In the genomic region with DNA sequence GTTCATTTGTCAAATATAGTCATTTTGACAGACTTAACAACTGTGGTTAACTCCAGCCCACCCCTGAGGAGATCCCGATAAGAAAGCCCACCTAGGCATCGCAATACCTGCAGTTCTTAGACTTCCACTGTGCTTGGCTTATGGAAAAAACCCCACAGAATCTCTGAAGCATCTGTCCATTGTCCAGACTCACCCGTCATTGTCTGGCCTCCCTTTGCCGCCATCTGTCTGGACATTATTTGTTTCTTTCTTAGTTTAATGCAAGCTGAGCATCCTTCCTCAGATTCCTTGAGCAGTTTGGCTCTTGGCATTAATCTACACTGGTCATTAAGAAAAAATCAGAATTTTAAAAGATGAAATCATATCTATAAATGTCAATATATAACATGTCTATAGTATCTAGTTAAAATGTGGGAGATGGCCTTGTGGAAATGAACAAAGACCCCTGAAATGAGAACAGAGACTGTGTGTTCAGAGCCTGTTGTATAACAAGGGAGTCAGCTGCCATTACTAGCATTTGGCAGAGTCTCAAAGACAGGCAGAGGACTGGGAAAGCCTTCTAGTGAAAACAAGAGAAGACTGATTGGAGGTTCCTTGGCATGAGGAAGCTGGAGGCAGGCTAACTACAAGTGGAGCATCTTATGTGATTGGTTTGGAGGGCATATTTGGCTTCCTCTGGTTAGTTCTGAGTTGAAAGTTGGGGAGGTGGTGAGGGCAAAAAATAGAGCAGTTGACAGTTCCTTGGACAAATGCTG, we compare ENCODE assay signal across 21 cellular contexts.
DNase-seq lines count a peak whose midpoint lies in the region; ATAC-seq and TF ChIP-seq lines count a peak whose summit lies in the region.
"Had no signal": no experiment of that assay in that cellular context is flagged by ENCODE, and none has a peak within 500 bp of the region (broad histone marks: within the 10 kb centered on the region; RNA-seq: fewer than 3 reads in every experiment).

No MANE protein-coding gene starts in this region.

- H3K36me3 ChIP-seq in left ventricle myocardium inferior (no peaks in the 10 kb centered on the region), neuronal stem cell (replicated peaks in 1 of 2; ENCODE audit: control insufficient read depth in 2 of 2, insufficient read depth in 2 of 2, low read length in 2 of 2) (no peaks in the 10 kb centered on the region), gastrocnemius medialis (no peaks in the 10 kb centered on the region)

- no peak for TF ChIP-seq POLR2A in gastrocnemius medialis (IDR thresholded peaks at IDR 0.05)

- H2AFZ ChIP-seq in neuronal stem cell (ENCODE audit: low read length): no peak overlapping the region

- H3K18ac ChIP-seq in neuronal stem cell (ENCODE audit: low read length): no peak overlapping the region

- H3K4me3 Mint-ChIP-seq in activated CD4-positive, alpha-beta memory T cell treated with anti-CD3 and anti-CD28 coated beads, Interleukin-2, amount 10 ng/mL, durations not matched to agents 7 days and 5 days: no peak overlapping the region
- H3K4me3 Mint-ChIP-seq: CD4-positive, alpha-beta T cell; H9 had no signal

- no peak overlapping the region for H4K8ac ChIP-seq in neuronal stem cell (ENCODE audit: low read depth, low read length)

- POLR2A ChIA-PET in activated CD4-positive, alpha-beta memory T cell treated with anti-CD3 and anti-CD28 coated beads, Interleukin-2, amount 10 ng/mL, durations not matched to agents 7 days and 5 days (lab: Charles Lee): no interaction called here

- no peak overlapping the region for H4K91ac ChIP-seq in neuronal stem cell (ENCODE audit: low read depth, low read length, poor library complexity)

- no peaks in the 10 kb centered on the region for H3K9me3 Mint-ChIP-seq in activated CD4-positive, alpha-beta memory T cell treated with anti-CD3 and anti-CD28 coated beads, Interleukin-2, amount 10 ng/mL, durations not matched to agents 7 days and 5 days
- H3K9me3 Mint-ChIP-seq: CD4-positive, alpha-beta T cell; H9 had no signal

- no peak overlapping the region for H2AK5ac ChIP-seq in neuronal stem cell (ENCODE audit: low read depth, low read length)

- ATAC-seq in right cardiac atrium: peak; percentile 46 to 56
- ATAC-seq in gastrocnemius medialis: no peak
- ATAC-seq in HG02885 (IDR thresholded peaks at IDR 0.05; ENCODE audit: poor library complexity, unreplicated experiment): no peak

- TF ChIP-seq CTCF in left ventricle myocardium inferior (IDR thresholded peaks at IDR 0.05; ENCODE audit: borderline replicate concordance) (no peak), gastrocnemius medialis (IDR thresholded peaks at IDR 0.05 in 4 of 5, conservative IDR thresholded peaks at IDR 0.05 in 1 of 5) (no peak)

- 89% methylated on average over 4 of the region's 4 CpGs for WGBS in right cardiac atrium
- no CpG with 5 or more reads among the region's 4 CpGs for WGBS in neuronal stem cell (ENCODE audit: extremely low coverage in 2 of 2, insufficient read length in 2 of 2, insufficient replicate concordance in 1 of 2), 2 donors

- H3K4me2 ChIP-seq in neuronal stem cell (ENCODE audit: insufficient read depth, low read length, poor library complexity, severe bottlenecking): no peak overlapping the region

- peaks cover 2% of the 10 kb centered on the region for H3K27me3 Mint-ChIP-seq in activated CD4-positive, alpha-beta memory T cell treated with anti-CD3 and anti-CD28 coated beads, Interleukin-2, amount 10 ng/mL, durations not matched to agents 7 days and 5 days
- H3K27me3 Mint-ChIP-seq: CD4-positive, alpha-beta T cell had no signal

- H3K27me3 ChIP-seq in right cardiac atrium (ENCODE audit: control insufficient read depth, insufficient read depth) (no peaks in the 10 kb centered on the region), left ventricle myocardium inferior (ENCODE audit: low read depth) (peaks cover 31% of the 10 kb centered on the region), neuronal stem cell (ENCODE audit: control insufficient read depth in 3 of 3, insufficient read depth in 3 of 3, low read depth in 1 of 3, low read length in 3 of 3) (no peaks in the 10 kb centered on the region), gastrocnemius medialis (no peaks in the 10 kb centered on the region)

- CTCF ChIA-PET in activated CD4-positive, alpha-beta memory T cell treated with anti-CD3 and anti-CD28 coated beads, Interleukin-2, amount 10 ng/mL, durations not matched to agents 7 days and 5 days (lab: Charles Lee): no interaction called here

- no peak overlapping the region for H3K27ac Mint-ChIP-seq in activated CD4-positive, alpha-beta memory T cell treated with anti-CD3 and anti-CD28 coated beads, Interleukin-2, amount 10 ng/mL, durations not matched to agents 7 days and 5 days
- H3K27ac Mint-ChIP-seq: CD4-positive, alpha-beta T cell; H9 had no signal

- peak overlapping the region; percentile 16 for H2BK12ac ChIP-seq in neuronal stem cell (ENCODE audit: low read length)

- no peaks in the 10 kb centered on the region for H3K4me1 Mint-ChIP-seq in activated CD4-positive, alpha-beta memory T cell treated with anti-CD3 and anti-CD28 coated beads, Interleukin-2, amount 10 ng/mL, durations not matched to agents 7 days and 5 days

- H3K4ac ChIP-seq in neuronal stem cell (ENCODE audit: low read length): no peak overlapping the region

- in situ Hi-C loops in gastrocnemius medialis (cut with MboI; ENCODE audit: low sequenced_read_pairs in 4 of 4): no loop called here

- no peaks in the 10 kb centered on the region for H3K79me1 ChIP-seq in neuronal stem cell (ENCODE audit: low read depth, low read length)

- intact Hi-C loops in right cardiac atrium (cut with DNase I) (no loop called here), left ventricle myocardium inferior (cut with micrococcal nuclease) (no loop called here), head of caudate nucleus (cut with DNase I) (no loop called here), gastrocnemius medialis (cut with DNase I; ENCODE audit: low total_unique reads) (no loop called here)

- H3K23ac ChIP-seq in neuronal stem cell (ENCODE audit: low read depth, low read length, poor library complexity): no peak overlapping the region

- H3K14ac ChIP-seq in neuronal stem cell (ENCODE audit: low read length): no peak overlapping the region

- no peak overlapping the region for H2BK15ac ChIP-seq in neuronal stem cell (ENCODE audit: low read length)

- no peak overlapping the region for H3K4me3 ChIP-seq in right cardiac atrium (ENCODE audit: low read length)
- no peak overlapping the region for H3K4me3 ChIP-seq in left ventricle myocardium inferior
- H3K4me3 ChIP-seq in neuronal stem cell (ENCODE audit: low read length in 2 of 2): no peak overlapping the region
- H3K4me3 ChIP-seq in gastrocnemius medialis: no peak overlapping the region

- no peak overlapping the region for H3K9ac ChIP-seq in neuronal stem cell (ENCODE audit: low read depth, low read length, poor library complexity)

- H2BK120ac ChIP-seq in neuronal stem cell (ENCODE audit: low read depth, low read length): no peak overlapping the region

- H3K9me3 ChIP-seq in right cardiac atrium (ENCODE audit: control insufficient read depth, low read length) (no peaks in the 10 kb centered on the region), left ventricle myocardium inferior (replicated peaks) (no peaks in the 10 kb centered on the region), neuronal stem cell (replicated peaks in 1 of 2; ENCODE audit: control insufficient read depth in 2 of 2, insufficient read depth in 1 of 2, low read depth in 1 of 2, low read length in 2 of 2) (no peaks in the 10 kb centered on the region), gastrocnemius medialis (no peaks in the 10 kb centered on the region)
- H3K9me3 ChIP-seq: Caco-2 had no signal

- DNase-seq in right cardiac atrium: no peak
- no peak for DNase-seq in left ventricle myocardium inferior
- peak in 24 of 42 donors; percentile 16 to 78 (median 42) for DNase-seq in head of caudate nucleus
- DNase-seq in neuronal stem cell (ENCODE audit: low spot score): no peak
- DNase-seq in gastrocnemius medialis: no peak
- no peak for DNase-seq in NCI-H187 treated with DMSO at 0.1 percent for 48 hours (lab: John Stamatoyannopoulos, UW)
- DNase-seq in activated CD4-positive, alpha-beta memory T cell treated with anti-CD3 and anti-CD28 coated beads, Interleukin-2, amount 10 ng/mL, durations not matched to agents 7 days and 5 days: no peak
- DNase-seq: Caco-2; CD4-positive, alpha-beta T cell; EL; H9; IMR-90; Karpas-422; NCI-H1436; NCI-H2029 treated with DMSO at 0.1 percent for 48 hours; NCI-H2171; NCI-H446; NCI-H748 treated with DMSO at 0.1 percent for 48 hours; OCI-M1; Right ventricle myocardium superior had no signal

- no peak overlapping the region for H3K27ac ChIP-seq in right cardiac atrium (ENCODE audit: low read length)
- H3K27ac ChIP-seq in left ventricle myocardium inferior (replicated peaks): no peak overlapping the region
- H3K27ac ChIP-seq in neuronal stem cell (replicated peaks; ENCODE audit: low read length): no peak overlapping the region
- H3K27ac ChIP-seq in gastrocnemius medialis: no peak overlapping the region

- H3K36me3 Mint-ChIP-seq in activated CD4-positive, alpha-beta memory T cell treated with anti-CD3 and anti-CD28 coated beads, Interleukin-2, amount 10 ng/mL, durations not matched to agents 7 days and 5 days (ENCODE audit: low read depth): no peaks in the 10 kb centered on the region

- H3K4me1 ChIP-seq in right cardiac atrium (ENCODE audit: control insufficient read depth, insufficient read depth, low read length) (no peaks in the 10 kb centered on the region), left ventricle myocardium inferior (no peaks in the 10 kb centered on the region), neuronal stem cell (ENCODE audit: control insufficient read depth in 2 of 2, insufficient read depth in 1 of 2, low read depth in 1 of 2, low read length in 2 of 2) (no peaks in the 10 kb centered on the region), gastrocnemius medialis (no peaks in the 10 kb centered on the region)

- H2BK5ac ChIP-seq in neuronal stem cell (ENCODE audit: low read length): no peak overlapping the region

Comparison
In these comparisons a context has a peak if more than half of its experiments do, and no peak if none do; other contexts are left out.
1. ATAC-seq: peak in right cardiac atrium (2 of 2); none in gastrocnemius medialis (0 of 2) and HG02885 (single experiment).
2. DNase-seq: peak in head of caudate nucleus (24 of 42); none in right cardiac atrium (0 of 3), left ventricle myocardium inferior (single experiment), neuronal stem cell (single experiment), gastrocnemius medialis (0 of 2), NCI-H187 treated with DMSO at 0.1 percent for 48 hours (single experiment) and activated CD4-positive, alpha-beta memory T cell treated with anti-CD3 and anti-CD28 coated beads, Interleukin-2, amount 10 ng/mL, durations not matched to agents 7 days and 5 days (single experiment).